25 cellular contexts compared by ENCODE assay signal in the genomic region with DNA sequence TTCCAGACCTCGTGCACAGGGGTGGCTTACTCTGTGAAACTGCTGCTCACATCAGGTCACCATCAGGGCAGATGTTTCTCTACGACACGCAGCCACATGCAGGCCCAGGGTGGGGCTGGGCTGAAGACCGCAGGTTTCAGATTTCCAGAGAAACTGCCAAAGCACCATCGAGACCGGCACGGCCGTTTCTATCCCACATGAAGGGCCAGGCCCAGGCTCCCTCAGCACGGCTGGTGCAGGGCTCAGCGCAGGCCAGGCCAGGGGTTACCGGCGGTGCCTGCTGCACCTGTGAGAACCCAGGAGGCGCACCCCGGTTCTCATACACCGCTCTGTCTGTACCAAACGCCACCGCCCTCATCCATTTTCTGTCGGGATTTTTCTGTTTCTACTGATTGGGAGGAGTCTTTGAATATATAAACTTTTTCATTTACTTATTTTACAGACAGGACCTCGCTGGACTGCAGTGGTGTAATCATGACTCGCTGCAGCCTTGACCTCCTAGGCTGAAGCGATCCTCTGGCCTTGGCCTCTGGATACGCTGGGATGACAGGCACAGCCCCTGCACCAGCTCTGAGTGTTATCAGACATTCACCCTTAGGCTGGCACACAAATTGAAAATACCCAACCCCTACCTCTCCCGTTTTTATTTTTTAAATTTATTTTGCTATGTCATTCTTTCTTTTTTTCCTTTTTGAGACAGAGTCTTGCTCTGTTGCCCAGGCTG. TPM values are rescaled to one million over a fixed set of nuclear protein-coding genes. Genes with fewer than 3 reads are reported as not detected.
DNase-seq lines count a peak whose midpoint lies in the region; ATAC-seq and TF ChIP-seq lines count a peak whose summit lies in the region.
"Had no signal": no experiment of that assay in that cellular context is flagged by ENCODE, and none has a peak within 500 bp of the region (broad histone marks: within the 10 kb centered on the region; RNA-seq: fewer than 3 reads in every experiment).

No MANE protein-coding gene starts in this region.

- no peaks in the 10 kb centered on the region for H3K4me1 Mint-ChIP-seq in CD4-positive, alpha-beta T cell (ENCODE audit: low read depth)
- peaks cover 14% of the 10 kb centered on the region for H3K4me1 Mint-ChIP-seq in HFFc6 (ENCODE audit: low read depth)
- H3K4me1 Mint-ChIP-seq in mesothelial cell of epicardium: peaks cover 9% of the 10 kb centered on the region
- H3K4me1 Mint-ChIP-seq: H9 had no signal

- H3K9ac ChIP-seq in Karpas-422 (ENCODE audit: low read length): no peak overlapping the region

- DNase-seq in CD4-positive, alpha-beta T cell: no peak
- DNase-seq in HFFc6 (no peak), epithelial cell of esophagus (ENCODE audit: low read depth) (peak; percentile 32), mesothelial cell of epicardium (ENCODE audit: low spot score in 2 of 2, unreplicated experiment in 2 of 2) (no peak), HT-29 (ENCODE audit: low spot score) (no peak), Karpas-422 (no peak)
- DNase-seq: activated CD4-positive, CD25-positive, alpha-beta regulatory T cell treated with anti-CD3 and anti-CD28 coated beads, Interleukin-2, amount 50 U/mL, for 72 hours; activated naive CD8-positive, alpha-beta T cell treated with anti-CD3 and anti-CD28 coated beads, Interleukin-2, amount 50 U/mL, for 24 hours; brain microvascular endothelial cell; DND-41; H9; Kasumi-1; NCI-H1048; NCI-H2081; NCI-H510A; Peyer's patch; stimulated activated CD8-positive, alpha-beta memory T cell treated with anti-CD3 and anti-CD28 coated beads, Interleukin-4, amount 100 ng/mL, for 48 hours; T1000 had no signal

- H3K27me3 ChIP-seq in CD4-positive, alpha-beta T cell (ENCODE audit: control insufficient read depth, insufficient read depth, low read length): no peaks in the 10 kb centered on the region
- no peaks in the 10 kb centered on the region for H3K27me3 ChIP-seq in Karpas-422 (ENCODE audit: low read length)
- H3K27me3 ChIP-seq: brain microvascular endothelial cell, left lung, neutrophil, Peyer's patch had no signal

- intact Hi-C loops in CD4-positive, alpha-beta T cell (cut with DNase I, micrococcal nuclease): no loop called here

- no peak overlapping the region for H2AFZ ChIP-seq in Karpas-422 (ENCODE audit: low read length)

- H3K27ac Mint-ChIP-seq in CD4-positive, alpha-beta T cell: peak overlapping the region; percentile 42
- H3K27ac Mint-ChIP-seq in HFFc6 (peak overlapping the region; percentile 54), mesothelial cell of epicardium (peak overlapping the region; percentile 61)
- H3K27ac Mint-ChIP-seq: activated naive CD8-positive, alpha-beta T cell treated with anti-CD3 and anti-CD28 coated beads, Interleukin-2, amount 50 U/mL, for 24 hours; activated T-helper 17 cell treated with anti-CD3 and anti-CD28 coated beads, Interleukin-2, amount 50 U/mL, for 72 hours; dendritic cell treated with granulocyte-macrophage colony-stimulating factor and Interleukin-4, amounts not matched to agents 40 ng/mL and 50 ng/mL, for 4 days had no signal

- no peak for ATAC-seq in CD4-positive, alpha-beta T cell (ENCODE audit: poor library complexity)
- no peak for ATAC-seq in GM18858 (IDR thresholded peaks at IDR 0.05; ENCODE audit: unreplicated experiment)
- no peak for ATAC-seq in HG03039 (IDR thresholded peaks at IDR 0.05; ENCODE audit: unreplicated experiment)
- ATAC-seq: activated naive CD8-positive, alpha-beta T cell treated with anti-CD3 and anti-CD28 coated beads, Interleukin-2, amount 50 U/mL, for 24 hours; activated T-helper 17 cell treated with anti-CD3 and anti-CD28 coated beads, Interleukin-2, amount 50 U/mL, for 72 hours; left lung had no signal

- CTCF ChIA-PET in CD4-positive, alpha-beta T cell (lab: Charles Lee): no interaction called here

- H3K9me3 ChIP-seq in CD4-positive, alpha-beta T cell (ENCODE audit: control insufficient read depth, low read length): no peaks in the 10 kb centered on the region
- no peaks in the 10 kb centered on the region for H3K9me3 ChIP-seq in Karpas-422 (ENCODE audit: low read length)
- H3K9me3 ChIP-seq: left lung, neutrophil, Peyer's patch had no signal

- H3K4me1 ChIP-seq in Karpas-422 (ENCODE audit: low read length): no peaks in the 10 kb centered on the region

- no peak overlapping the region for H3K27ac ChIP-seq in CD4-positive, alpha-beta T cell (ENCODE audit: low read depth, low read length)
- no peak overlapping the region for H3K27ac ChIP-seq in Karpas-422 (ENCODE audit: low read length)
- H3K27ac ChIP-seq: neutrophil, SK-N-MC had no signal

- TF ChIP-seq CTCF in CD4-positive, alpha-beta T cell (IDR thresholded peaks at IDR 0.05): no peak
- TF ChIP-seq CTCF in HFFc6 (IDR thresholded peaks at IDR 0.05) (no peak), epithelial cell of esophagus (IDR thresholded peaks at IDR 0.05; ENCODE audit: insufficient read depth, low read depth, low read length, missing control alignments) (no peak), mesothelial cell of epicardium (IDR thresholded peaks at IDR 0.05; ENCODE audit: unreplicated experiment) (no peak)

- no peaks in the 10 kb centered on the region for H3K27me3 Mint-ChIP-seq in CD4-positive, alpha-beta T cell
- H3K27me3 Mint-ChIP-seq in HFFc6 (ENCODE audit: insufficient read depth) (peaks cover 6% of the 10 kb centered on the region; the same call in 1 of the 2 replicates), mesothelial cell of epicardium (ENCODE audit: low read depth) (no peaks in the 10 kb centered on the region)
- H3K27me3 Mint-ChIP-seq: activated naive CD8-positive, alpha-beta T cell treated with anti-CD3 and anti-CD28 coated beads, Interleukin-2, amount 50 U/mL, for 24 hours; activated T-helper 17 cell treated with anti-CD3 and anti-CD28 coated beads, Interleukin-2, amount 50 U/mL, for 72 hours; dendritic cell treated with granulocyte-macrophage colony-stimulating factor and Interleukin-4, amounts not matched to agents 40 ng/mL and 50 ng/mL, for 4 days had no signal

- no peaks in the 10 kb centered on the region for H3K36me3 ChIP-seq in Karpas-422 (ENCODE audit: insufficient read depth, low read length)

- H3K9me2 ChIP-seq in Karpas-422 (replicated peaks; ENCODE audit: insufficient read depth, low read length): no peaks in the 10 kb centered on the region

- no peaks in the 10 kb centered on the region for H3K79me2 ChIP-seq in Karpas-422 (ENCODE audit: low read length)

- H3K4me3 Mint-ChIP-seq in CD4-positive, alpha-beta T cell: no peak overlapping the region
- H3K4me3 Mint-ChIP-seq in HFFc6 (no peak overlapping the region), mesothelial cell of epicardium (no peak overlapping the region)
- H3K4me3 Mint-ChIP-seq: activated naive CD8-positive, alpha-beta T cell treated with anti-CD3 and anti-CD28 coated beads, Interleukin-2, amount 50 U/mL, for 24 hours; activated T-helper 17 cell treated with anti-CD3 and anti-CD28 coated beads, Interleukin-2, amount 50 U/mL, for 72 hours; dendritic cell treated with granulocyte-macrophage colony-stimulating factor and Interleukin-4, amounts not matched to agents 40 ng/mL and 50 ng/mL, for 4 days; H9 had no signal

- H3K9me3 Mint-ChIP-seq in CD4-positive, alpha-beta T cell: no peaks in the 10 kb centered on the region
- no peaks in the 10 kb centered on the region for H3K9me3 Mint-ChIP-seq in HFFc6
- no peaks in the 10 kb centered on the region for H3K9me3 Mint-ChIP-seq in mesothelial cell of epicardium
- H3K9me3 Mint-ChIP-seq: activated naive CD8-positive, alpha-beta T cell treated with anti-CD3 and anti-CD28 coated beads, Interleukin-2, amount 50 U/mL, for 24 hours; activated T-helper 17 cell treated with anti-CD3 and anti-CD28 coated beads, Interleukin-2, amount 50 U/mL, for 72 hours; dendritic cell treated with granulocyte-macrophage colony-stimulating factor and Interleukin-4, amounts not matched to agents 40 ng/mL and 50 ng/mL, for 4 days; H9 had no signal

- POLR2A ChIA-PET in CD4-positive, alpha-beta T cell (lab: Charles Lee): no interaction called here

- H3K36me3 Mint-ChIP-seq in CD4-positive, alpha-beta T cell (ENCODE audit: low read depth): peaks cover 76% of the 10 kb centered on the region
- peaks cover 32% of the 10 kb centered on the region for H3K36me3 Mint-ChIP-seq in HFFc6 (ENCODE audit: low read depth)
- peaks cover 45% of the 10 kb centered on the region for H3K36me3 Mint-ChIP-seq in mesothelial cell of epicardium

- H4K20me1 ChIP-seq in Karpas-422 (ENCODE audit: insufficient read depth, low read depth, low read length): peaks cover 22% of the 10 kb centered on the region; the same call in 1 of the 2 replicates

- no peak overlapping the region for H3K4me2 ChIP-seq in Karpas-422 (ENCODE audit: low read depth, low read length, poor library complexity, severe bottlenecking)

- no peak overlapping the region for H3K4me3 ChIP-seq in epithelial cell of esophagus (ENCODE audit: low read length)
- H3K4me3 ChIP-seq in Karpas-422 (ENCODE audit: low read length): no peak overlapping the region
- H3K4me3 ChIP-seq: left lung, Peyer's patch, SK-N-MC had no signal

RNA-seq across cellular contexts. Expression of gene CTBP1, which starts 17.1 kb away (rescaled TPM):
- 100 to 1,000 TPM; 132 to 148 TPM for total RNA-seq in CD4-positive, alpha-beta T cell
- total RNA-seq in HFFc6 (2021; fragmentation: NEBNext Ultra II Directional; extraction: Animal tissue kit (Norgen Biotek cat#: 25700)): 100 to 1,000 TPM; 109 to 126 (median 114) TPM
- 186 to 194 TPM (median 192 TPM) in 3 replicates for total RNA-seq in mesothelial cell of epicardium
- total RNA-seq in HT-29 (2014; rRNA removed; shearing (Covaris generic)): 631 and 665 TPM in 2 replicates
- total RNA-seq in Karpas-422 (2014; rRNA removed; shearing (Covaris generic); ENCODE audit: low replicate concordance): 86.9 and 184 TPM in 2 replicates

RNA-seq across cellular contexts. Expression of gene MAEA, which starts 57.9 kb away (rescaled TPM):
- 10 to 100 TPM; 61.5 to 63.2 TPM for total RNA-seq in CD4-positive, alpha-beta T cell
- 10 to 100 TPM; 56.0 to 65.4 (median 60.6) TPM for total RNA-seq in HFFc6 (2021; fragmentation: NEBNext Ultra II Directional; extraction: Animal tissue kit (Norgen Biotek cat#: 25700))
- total RNA-seq in mesothelial cell of epicardium: 73.4 to 78.2 TPM (median 74.7 TPM) in 3 replicates
- 127 and 139 TPM in 2 replicates for total RNA-seq in HT-29 (2014; rRNA removed; shearing (Covaris generic))
- total RNA-seq in Karpas-422 (2014; rRNA removed; shearing (Covaris generic); ENCODE audit: low replicate concordance): 31.3 and 54.0 TPM in 2 replicates

RNA-seq across cellular contexts. Expression of gene SPON2, which starts 59.4 kb away (rescaled TPM):
- total RNA-seq in CD4-positive, alpha-beta T cell: 10 to 100 TPM; 12.8 to 15.7 TPM
- 10 to 100 TPM; 12.0 to 53.5 (median 48.2) TPM for total RNA-seq in HFFc6 (2021; fragmentation: NEBNext Ultra II Directional; extraction: Animal tissue kit (Norgen Biotek cat#: 25700))
- 44.0 to 58.7 TPM (median 56.4 TPM) in 3 replicates for total RNA-seq in mesothelial cell of epicardium
- total RNA-seq in HT-29 (2014; rRNA removed; shearing (Covaris generic)): 1.2 and 2.9 TPM in 2 replicates
- 7.4 and 8.9 TPM in 2 replicates for total RNA-seq in Karpas-422 (2014; rRNA removed; shearing (Covaris generic); ENCODE audit: low replicate concordance)
